9 cellular contexts compared by ENCODE assay signal in genomic region chr3:157865449-157865862, GRCh38.
DNase-seq lines count a peak whose midpoint lies in the region; ATAC-seq and TF ChIP-seq lines count a peak whose summit lies in the region.
"Had no signal": no experiment of that assay in that cellular context is flagged by ENCODE, and none has a peak within 500 bp of the region (broad histone marks: within the 10 kb centered on the region; RNA-seq: fewer than 3 reads in every experiment).

No MANE protein-coding gene starts in this region.

- H3K27me3 Mint-ChIP-seq in activated naive CD8-positive, alpha-beta T cell treated with anti-CD3 and anti-CD28 coated beads for 36 hours = no peaks in the 10 kb centered on the region
- H3K27me3 Mint-ChIP-seq in mesothelial cell of epicardium (ENCODE audit: low read depth) = peaks cover 40% of the 10 kb centered on the region

- no peak overlapping the region for H3K4me3 ChIP-seq in MG63

- H3K4me3 Mint-ChIP-seq in activated naive CD8-positive, alpha-beta T cell treated with anti-CD3 and anti-CD28 coated beads for 36 hours = no peak overlapping the region
- no peak overlapping the region for H3K4me3 Mint-ChIP-seq in mesothelial cell of epicardium

- DNase-seq in DMS53 treated with DMSO at 0.1 percent for 48 hours (lab: John Stamatoyannopoulos, UW; ENCODE audit: unreplicated experiment) = peak; percentile 30
- DNase-seq in OCI-M1 (lab: John Stamatoyannopoulos, UW) = peak; percentile 48
- DNase-seq in activated naive CD8-positive, alpha-beta T cell treated with anti-CD3 and anti-CD28 coated beads for 36 hours = peak; percentile 49
- DNase-seq in mesothelial cell of epicardium (ENCODE audit: low spot score in 2 of 2, unreplicated experiment in 2 of 2) = no peak
- no peak for DNase-seq in NCI-H345 (lab: John Stamatoyannopoulos, UW)
- no peak for DNase-seq in MG63

- TF ChIP-seq CTCF in mesothelial cell of epicardium (IDR thresholded peaks at IDR 0.05; ENCODE audit: unreplicated experiment) = peak; percentile 52

- no peaks in the 10 kb centered on the region for H3K9me3 ChIP-seq in MG63
- H3K9me3 ChIP-seq: neutrophil had no signal

- no peaks in the 10 kb centered on the region for H3K27me3 ChIP-seq in MG63
- H3K27me3 ChIP-seq: neutrophil had no signal

- no peak overlapping the region for H3K27ac Mint-ChIP-seq in activated naive CD8-positive, alpha-beta T cell treated with anti-CD3 and anti-CD28 coated beads for 36 hours
- H3K27ac Mint-ChIP-seq in mesothelial cell of epicardium = no peak overlapping the region

- no peaks in the 10 kb centered on the region for H3K4me1 Mint-ChIP-seq in activated naive CD8-positive, alpha-beta T cell treated with anti-CD3 and anti-CD28 coated beads for 36 hours
- H3K4me1 Mint-ChIP-seq in mesothelial cell of epicardium = peaks cover 1% of the 10 kb centered on the region

- no peaks in the 10 kb centered on the region for H3K9me3 Mint-ChIP-seq in activated naive CD8-positive, alpha-beta T cell treated with anti-CD3 and anti-CD28 coated beads for 36 hours
- no peaks in the 10 kb centered on the region for H3K9me3 Mint-ChIP-seq in mesothelial cell of epicardium

- H3K36me3 Mint-ChIP-seq in activated naive CD8-positive, alpha-beta T cell treated with anti-CD3 and anti-CD28 coated beads for 36 hours = no peaks in the 10 kb centered on the region
- no peaks in the 10 kb centered on the region for H3K36me3 Mint-ChIP-seq in mesothelial cell of epicardium

- ATAC-seq in GM19025 (IDR thresholded peaks at IDR 0.05; ENCODE audit: low read depth, unreplicated experiment) (peak; percentile 92), HG03066 (IDR thresholded peaks at IDR 0.05; ENCODE audit: low read depth, unreplicated experiment) (peak; percentile 85)

- no peaks in the 10 kb centered on the region for H3K36me3 ChIP-seq in MG63
- H3K36me3 ChIP-seq: neutrophil had no signal

Comparison
In these comparisons a context has a peak if more than half of its experiments do, and no peak if none do; other contexts are left out.
1. DNase-seq: peak in DMS53 treated with DMSO at 0.1 percent for 48 hours (single experiment), OCI-M1 (single experiment) and activated naive CD8-positive, alpha-beta T cell treated with anti-CD3 and anti-CD28 coated beads for 36 hours (single experiment); none in mesothelial cell of epicardium (0 of 2), NCI-H345 (single experiment) and MG63 (single experiment).